ENCODE assay signal across 20 cellular contexts in the genomic region with DNA sequence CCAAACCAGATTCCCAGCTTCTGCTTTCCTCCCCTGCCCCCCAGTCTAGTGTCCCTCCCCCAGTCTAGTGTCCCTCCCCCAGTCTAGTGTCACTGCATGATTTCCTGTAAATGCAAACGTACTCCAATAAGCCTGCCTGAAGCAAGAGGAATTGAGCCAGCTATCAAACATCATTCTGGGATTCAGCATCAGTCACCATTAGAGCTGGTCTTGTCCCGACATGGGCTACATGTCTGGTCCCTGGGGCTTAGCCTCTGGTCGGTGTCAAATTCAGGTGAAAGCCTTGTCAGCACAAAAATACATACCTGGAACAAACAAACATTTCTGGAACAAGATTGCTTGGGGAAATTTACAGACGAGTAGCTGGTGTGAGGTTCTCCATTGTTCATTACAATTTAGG. TPM values are rescaled to one million over a fixed set of nuclear protein-coding genes. Genes with fewer than 3 reads are reported as not detected.
"Had no signal": no experiment of that assay in that cellular context is flagged by ENCODE, and none has a peak within 500 bp of the region (broad histone marks: within the 10 kb centered on the region; RNA-seq: fewer than 3 reads in every experiment).

No MANE protein-coding gene starts in this region.

- H3K27me3 ChIP-seq: ascending aorta, breast epithelium, pancreas, right lobe of liver had no signal

- H3K36me3 ChIP-seq: ascending aorta, breast epithelium, esophagus squamous epithelium, lower lobe of right lung, neutrophil, pancreas, right lobe of liver had no signal

- H3K9me3 ChIP-seq: ascending aorta, esophagus squamous epithelium, lower lobe of right lung, neutrophil, pancreas, right lobe of liver had no signal

- H3K4me1 ChIP-seq: ascending aorta, breast epithelium, lower lobe of right lung, pancreas, right lobe of liver had no signal

- H3K4me3 ChIP-seq: ascending aorta, breast epithelium, esophagus squamous epithelium, lower lobe of right lung, pancreas, right lobe of liver had no signal

- DNase-seq: activated CD4-positive, alpha-beta T cell treated with anti-CD3 and anti-CD28 coated beads, Interleukin-2, amount 10 ng/mL, durations not matched to agents 7 days and 5 days; activated CD8-positive, alpha-beta T cell treated with anti-CD3 and anti-CD28 coated beads, Interleukin-2, amount 10 ng/mL, durations not matched to agents 7 days and 5 days; activated effector memory CD4-positive, alpha-beta T cell treated with Interleukin-2 at 50 U/mL for 16 hours; activated T-cell treated with anti-CD3 and anti-CD28 coated beads, Interleukin-2, amount 50 U/mL, for 24 hours; cerebellar nuclear complex; cortex of kidney; esophagus squamous epithelium; hypothalamus; islet precursor cell; lower lobe of right lung; natural killer cell; pancreas; right lobe of liver; small intestine; stimulated activated CD4-positive, alpha-beta T cell treated with anti-CD3 and anti-CD28 coated beads, Interleukin-15, amount 100 ng/mL, for 24 hours; stimulated activated CD4-positive, alpha-beta T cell treated with anti-CD3 and anti-CD28 coated beads, Interleukin-2, amount 100 ng/mL, for 48 hours had no signal

- H3K27ac ChIP-seq: ascending aorta, breast epithelium, esophagus squamous epithelium, lower lobe of right lung, neutrophil, pancreas, right lobe of liver had no signal

RNA-seq across cellular contexts. Expression of gene MMP3, which starts 13.7 kb away (rescaled TPM):
- total RNA-seq: activated CD4-positive, alpha-beta T cell treated with anti-CD3 and anti-CD28 coated beads, Interleukin-2, amount 10 ng/mL, durations not matched to agents 7 days and 5 days; activated CD8-positive, alpha-beta T cell treated with anti-CD3 and anti-CD28 coated beads, Interleukin-2, amount 10 ng/mL, durations not matched to agents 7 days and 5 days; ascending aorta; esophagus squamous epithelium; lower lobe of right lung; natural killer cell; right lobe of liver; temporal lobe had no signal

RNA-seq across cellular contexts. Expression of gene MMP1, which starts 31.7 kb away (rescaled TPM):
- total RNA-seq: activated CD4-positive, alpha-beta T cell treated with anti-CD3 and anti-CD28 coated beads, Interleukin-2, amount 10 ng/mL, durations not matched to agents 7 days and 5 days; activated CD8-positive, alpha-beta T cell treated with anti-CD3 and anti-CD28 coated beads, Interleukin-2, amount 10 ng/mL, durations not matched to agents 7 days and 5 days; ascending aorta; breast epithelium; natural killer cell; temporal lobe had no signal

RNA-seq across cellular contexts. Expression of gene MMP12, which starts 45.1 kb away (rescaled TPM):
- total RNA-seq: activated CD4-positive, alpha-beta T cell treated with anti-CD3 and anti-CD28 coated beads, Interleukin-2, amount 10 ng/mL, durations not matched to agents 7 days and 5 days; activated CD8-positive, alpha-beta T cell treated with anti-CD3 and anti-CD28 coated beads, Interleukin-2, amount 10 ng/mL, durations not matched to agents 7 days and 5 days; ascending aorta; natural killer cell; temporal lobe had no signal
- polyA plus RNA-seq: pancreas had no signal

RNA-seq across cellular contexts. Expression of gene MMP10, which starts 49.2 kb away (rescaled TPM):
- total RNA-seq: activated CD4-positive, alpha-beta T cell treated with anti-CD3 and anti-CD28 coated beads, Interleukin-2, amount 10 ng/mL, durations not matched to agents 7 days and 5 days; activated CD8-positive, alpha-beta T cell treated with anti-CD3 and anti-CD28 coated beads, Interleukin-2, amount 10 ng/mL, durations not matched to agents 7 days and 5 days; ascending aorta; esophagus squamous epithelium; lower lobe of right lung; natural killer cell; temporal lobe had no signal
